In genomic region chr20:41617931-41618806, GRCh38 we compare ENCODE assay signal across 8 cellular contexts. TPM values are rescaled to one million over a fixed set of nuclear protein-coding genes. Genes with fewer than 3 reads are reported as not detected.
DNase-seq lines count a peak whose midpoint lies in the region; ATAC-seq, FAIRE-seq and TF ChIP-seq lines count a peak whose summit lies in the region.

Gene CHD6 (minus strand): TSS chr20:41618377. CDS start chr20:41551337, 67,040 bp downstream.

- H3K27ac ChIP-seq in BLaER1 = peak within 1 kb of the TSS; percentile 97
- peak within 1 kb of the TSS; percentile 85 for H3K27ac ChIP-seq in HepG2 (ENCODE audit: extremely low read length, insufficient read depth, low read length)

- in situ Hi-C loops in HepG2 (cut with HindIII; ENCODE audit: extremely low pct_ligation_motif_present, low pct_unique_long_range_greater_than_20kb) = no loop called here

- no TSS peak for BruUV-seq in HepG2 (replicated peaks; lab: Mats Ljungman, UMichigan)

- peaks cover 11% of the 10 kb centered on the region for H3K9me3 ChIP-seq in BLaER1
- no peaks in the 10 kb centered on the region for H3K9me3 ChIP-seq in HepG2 (ENCODE audit: low read length)

- H3K36me3 ChIP-seq in BLaER1 (peaks cover 6% of the 10 kb centered on the region; the same call in 1 of the 2 replicates), HepG2 (replicated peaks in 1 of 2; ENCODE audit: control insufficient read depth in 1 of 2, insufficient read depth in 2 of 2, low read length in 2 of 2) (peaks cover 1 to 2% of the 10 kb centered on the region in 2 experiments; a peak in 2 of 5 replicates)

- peak within 1 kb of the TSS; percentile 38 for H2AFZ ChIP-seq in HepG2 (ENCODE audit: low read length)

- H3K27me3 ChIP-seq in BLaER1 (no peaks in the 10 kb centered on the region), HepG2 (ENCODE audit: control insufficient read depth in 1 of 2, insufficient read depth in 2 of 2, low read length in 2 of 2) (no peaks in the 10 kb centered on the region; a peak in 1 of 5 replicates)

- peak; percentile 61; the same call in 1 of the 2 replicates for TF ChIP-seq RAD21 in HepG2 (CRISPR knock-in tag; IDR thresholded peaks at IDR 0.05)

- H3K4me2 ChIP-seq in BLaER1 (peak within 1 kb of the TSS; percentile 94), HepG2 (ENCODE audit: low read depth, low read length) (peak within 1 kb of the TSS; percentile 91)

- H3K9ac ChIP-seq in BLaER1 (peak within 1 kb of the TSS; percentile 96), HepG2 (ENCODE audit: insufficient read depth, low read depth, low read length) (peak within 1 kb of the TSS; percentile 83)

- under 1% methylated on average over 38 of the region's 98 CpGs for WGBS in HepG2 (ENCODE audit: low lambda C conversion rate)

- TF ChIP-seq EP300 in HepG2 (IDR thresholded peaks at IDR 0.05; ENCODE audit: low read depth in 2 of 2, low read length in 2 of 2) = no peak
- 0 out of 2 replicates have a peak, but pooled peaks have one; percentile 14 for TF ChIP-seq EP300 in HepG2 (CRISPR knock-in tag; IDR thresholded peaks at IDR 0.05; ENCODE audit: borderline replicate concordance)

- H4K20me1 ChIP-seq in BLaER1 = peaks cover 45% of the 10 kb centered on the region
- H4K20me1 ChIP-seq in HepG2 (ENCODE audit: insufficient read depth, low read length) = peaks cover 41% of the 10 kb centered on the region

- CTCF ChIA-PET in HepG2 (lab: Yijun Ruan, JAX; ENCODE audit: low intra/inter-chr PET ratio, low total read pairs) = no interaction called here

- intact Hi-C loops in HepG2 (cut with micrococcal nuclease; ENCODE audit: unreplicated experiment) = loop anchor here (1.0 to 5.0 kb wide), 5 partner anchors 41 to 151 kb away; no protein-coding TSS in a partner anchor

- ATAC-seq in GM19351 (IDR thresholded peaks at IDR 0.05; ENCODE audit: unreplicated experiment) (peak; percentile 99), HG03521 (IDR thresholded peaks at IDR 0.05; ENCODE audit: unreplicated experiment) (peak; percentile 97), HepG2 (peak; percentile 98)

- TF ChIP-seq CTCF in HepG2 (CRISPR knock-in tag; IDR thresholded peaks at IDR 0.05) = no peak

- peaks cover 45% of the 10 kb centered on the region for H3K79me2 ChIP-seq in HepG2 (ENCODE audit: insufficient read depth, low read length)

- peaks cover 34% of the 10 kb centered on the region for H3K4me1 ChIP-seq in BLaER1
- peaks cover 45% of the 10 kb centered on the region for H3K4me1 ChIP-seq in HepG2 (ENCODE audit: insufficient read depth, low read length)

- POLR2A ChIA-PET in HepG2 (lab: Yijun Ruan, JAX) = interaction anchor here (0.6 to 3.3 kb wide), 24 partner anchors 12 to 1940 kb away, joined by 3 to 29 read pairs (median 4); partner anchors contain the start of genes LPIN3, SGK2 and ZHX3

- DNase-seq in NCI-H748 (lab: John Stamatoyannopoulos, UW; ENCODE audit: unreplicated experiment) (peak; percentile 100), dermis blood vessel endothelial cell (peak; percentile 100), HepG2 (ENCODE audit: low spot score) (peak; percentile 100)
- peak; percentile 98 for DNase-seq in activated CD4-positive, alpha-beta T cell treated with anti-CD3 and anti-CD28 coated beads, Interleukin-2, amount 50 U/mL, for 1 hour
- DNase-seq in stimulated activated CD4-positive, alpha-beta T cell treated with anti-CD3 and anti-CD28 coated beads, Interleukin-4, amount 100 ng/mL, for 1 hour = peak; percentile 99

- H3K4me3 ChIP-seq in BLaER1 (peak within 1 kb of the TSS; percentile 97), HepG2 (replicated peaks in 1 of 3; ENCODE audit: insufficient read depth in 1 of 3, low read depth in 2 of 3, low read length in 3 of 3) (peak within 1 kb of the TSS; percentile 87 to 99 (median 96))

- TF ChIP-seq POLR2A in HepG2 (IDR thresholded peaks at IDR 0.05; ENCODE audit: insufficient read depth in 1 of 2, low read depth in 2 of 2, low read length in 2 of 2) = peak; percentile 61 to 77; a peak in 3 of 4 replicates

- FAIRE-seq in HepG2 (lab: Jason Lieb, UNC) = peak; percentile 90

TF ChIP-seq in HepG2, 621 proteins besides CTCF, POLR2A, EP300 and RAD21 (continues in another document):
- TF ChIP-seq ZHX1 (CRISPR knock-in tag; IDR thresholded peaks at IDR 0.05; ENCODE audit: low read depth) (no peak), WIZ (CRISPR knock-in tag; IDR thresholded peaks at IDR 0.05) (no peak), CBX2 (IDR thresholded peaks at IDR 0.05; ENCODE audit: low read depth, low read length) (no peak), CBX2 (CRISPR knock-in tag; IDR thresholded peaks at IDR 0.05; ENCODE audit: low read depth) (no peak), ZSCAN29 (CRISPR knock-in tag; conservative IDR thresholded peaks at IDR 0.05) (no peak)

RNA-seq across cellular contexts. Expression of gene CHD6, which starts in this region (rescaled TPM):
- total RNA-seq in dermis blood vessel endothelial cell (30.0 and 35.6 TPM in 2 replicates), HepG2 (2016; rRNA removed; fragmentation: Illumina TruSeq; extraction: Trizol) (33.9 and 52.0 TPM in 2 replicates)
- total RNA-seq in HepG2 (2016; cell fraction: cytosol; rRNA removed; fragmentation: Illumina TruSeq; extraction: Trizol; ENCODE audit: low read depth) = 383 and 424 TPM in 2 replicates
- 30.5 and 56.1 TPM in 2 replicates for total RNA-seq in HepG2 (2016; cell fraction: insoluble cytoplasmic fraction; rRNA removed; fragmentation: Illumina TruSeq; extraction: Trizol)
- total RNA-seq in HepG2 (2016; cell fraction: membrane; rRNA removed; fragmentation: Illumina TruSeq; extraction: Trizol) = 103 and 120 TPM in 2 replicates
- total RNA-seq in HepG2 (2016; cell fraction: nucleus; rRNA removed; fragmentation: Illumina TruSeq; extraction: Trizol) = 105 and 132 TPM in 2 replicates
- 14.0 and 14.4 TPM in 2 replicates for polyA plus RNA-seq in HepG2 (2011; rRNA removed)
- 6.8 and 8.2 TPM in 2 replicates for polyA plus RNA-seq in HepG2 (2011; cell fraction: cytosol; rRNA removed)
- polyA plus RNA-seq in HepG2 (2011; cell fraction: nucleus; rRNA removed) = 66.8 and 70.6 TPM in 2 replicates
- 21.8 and 27.4 TPM in 2 replicates for polyA plus RNA-seq in HepG2 (2012)
- polyA plus RNA-seq in HepG2 (2016; cell fraction: cytosol; fragmentation: Illumina TruSeq; extraction: Trizol; ENCODE audit: low read depth) = 0.45 and 0.47 TPM in 2 replicates
- polyA plus RNA-seq in HepG2 (2016; cell fraction: insoluble cytoplasmic fraction; fragmentation: Illumina TruSeq; extraction: Trizol; ENCODE audit: low read depth) = 8.5 and 8.8 TPM in 2 replicates
- polyA plus RNA-seq in HepG2 (2016; cell fraction: membrane; fragmentation: Illumina TruSeq; extraction: Trizol; ENCODE audit: low read depth) = 0.95 and 1.2 TPM in 2 replicates
- polyA plus RNA-seq in HepG2 (2016; cell fraction: nucleus; fragmentation: Illumina TruSeq; extraction: Trizol; ENCODE audit: insufficient read depth, low read depth) = 53.6 and 57.4 TPM in 2 replicates
- 24.1 and 40.6 TPM in 2 replicates for polyA minus RNA-seq in HepG2 (2011; rRNA and poly(A)+ RNA removed; ENCODE audit: low replicate concordance)
- polyA minus RNA-seq in HepG2 (2011; cell fraction: cytosol; rRNA and poly(A)+ RNA removed) = 16.1 and 19.3 TPM in 2 replicates
- 257 and 299 TPM in 2 replicates for polyA minus RNA-seq in HepG2 (2011; cell fraction: nucleus; rRNA and poly(A)+ RNA removed)

Comparison
In these comparisons a context has a peak if more than half of its experiments do, and no peak if none do; other contexts are left out.
1. Peak in every context shown above with its lines: DNase-seq, ATAC-seq, H3K4me3 ChIP-seq and H3K27ac ChIP-seq.